8 cellular contexts compared by ENCODE assay signal in genomic region chr1:22105611-22106207, GRCh38. TPM values are rescaled to one million over a fixed set of nuclear protein-coding genes. Genes with fewer than 3 reads are reported as not detected.
DNase-seq lines count a peak whose midpoint lies in the region; ATAC-seq and TF ChIP-seq lines count a peak whose summit lies in the region.

No MANE protein-coding gene starts in this region.

- H3K4me3 Mint-ChIP-seq in activated T-cell treated with anti-CD3 and anti-CD28 coated beads, Interleukin-2, amount 50 U/mL, for 24 hours = no peak overlapping the region

- peaks cover 69% of the 10 kb centered on the region for H3K4me1 Mint-ChIP-seq in activated T-cell treated with anti-CD3 and anti-CD28 coated beads, Interleukin-2, amount 50 U/mL, for 24 hours (ENCODE audit: low read depth)

- peaks cover 5% of the 10 kb centered on the region for H3K9me3 Mint-ChIP-seq in activated T-cell treated with anti-CD3 and anti-CD28 coated beads, Interleukin-2, amount 50 U/mL, for 24 hours

- H3K36me3 Mint-ChIP-seq in activated T-cell treated with anti-CD3 and anti-CD28 coated beads, Interleukin-2, amount 50 U/mL, for 24 hours (ENCODE audit: low read depth) = peaks cover 95% of the 10 kb centered on the region

- H3K27me3 ChIP-seq in right lobe of liver (no peaks in the 10 kb centered on the region), vagina (no peaks in the 10 kb centered on the region)

- ATAC-seq in right lobe of liver (peak; percentile 73 to 81 (median 75)), GM19023 (IDR thresholded peaks at IDR 0.05; ENCODE audit: unreplicated experiment) (no peak)

- peak overlapping the region; percentile 93 for H3K27ac Mint-ChIP-seq in activated T-cell treated with anti-CD3 and anti-CD28 coated beads, Interleukin-2, amount 50 U/mL, for 24 hours

- H3K27me3 Mint-ChIP-seq in activated T-cell treated with anti-CD3 and anti-CD28 coated beads, Interleukin-2, amount 50 U/mL, for 24 hours = no peaks in the 10 kb centered on the region

- no peak for DNase-seq in activated T-cell treated with anti-CD3 and anti-CD28 coated beads, Interleukin-2, amount 50 U/mL, for 24 hours
- DNase-seq in activated T-cell treated with anti-CD3 and anti-CD28 coated beads for 4 hours = no peak
- peak; percentile 15 for DNase-seq in LNCaP clone FGC (ENCODE audit: low read depth)
- DNase-seq in RPMI8226 = peak; percentile 62
- peak; percentile 76 to 78 for DNase-seq in cardiac fibroblast (ENCODE audit: low read depth in 2 of 2)
- no peak for DNase-seq in right lobe of liver
- DNase-seq in vagina (ENCODE audit: extremely low spot score in 2 of 2) = no peak

- 50% methylated on average over 5 of the region's 5 CpGs for WGBS in right lobe of liver (ENCODE audit: insufficient coverage, low coverage, low lambda C conversion rate, missing lambda C conversion rate)

- H3K36me3 ChIP-seq in right lobe of liver (no peaks in the 10 kb centered on the region), vagina (peaks cover 0 to 5% of the 10 kb centered on the region in 2 donors)

- no peak for TF ChIP-seq POLR2A in right lobe of liver (IDR thresholded peaks at IDR 0.05)
- TF ChIP-seq POLR2A in vagina (IDR thresholded peaks at IDR 0.05) = no peak

- peak; percentile 60 for TF ChIP-seq CTCF in LNCaP clone FGC (IDR thresholded peaks at IDR 0.05; ENCODE audit: control insufficient read depth, extremely low read depth, insufficient read depth)
- peak; percentile 83 for TF ChIP-seq CTCF in cardiac fibroblast (IDR thresholded peaks at IDR 0.05; ENCODE audit: low read depth, low read length)
- TF ChIP-seq CTCF in right lobe of liver (IDR thresholded peaks at IDR 0.05) = peak; percentile 77 to 84 (median 78)
- TF ChIP-seq CTCF in vagina (IDR thresholded peaks at IDR 0.05) = peak in 2 of 3 experiments; percentile 26 to 65

- intact Hi-C loops in right lobe of liver (cut with DNase I) (loop anchor here in 1 of 2 donors (10.0 kb wide), 1 partner anchor 309 kb away; no protein-coding TSS in a partner anchor), vagina (cut with DNase I) (no loop called here)

- H3K4me3 ChIP-seq in LNCaP clone FGC (ENCODE audit: low read depth, low read length) (no peak overlapping the region), cardiac fibroblast (replicated peaks in 1 of 2; ENCODE audit: low read depth in 2 of 2, low read length in 2 of 2) (no peak overlapping the region), right lobe of liver (no peak overlapping the region), vagina (no peak overlapping the region)

- H3K9me3 ChIP-seq in right lobe of liver (no peaks in the 10 kb centered on the region), vagina (no peaks in the 10 kb centered on the region)

- H3K27ac ChIP-seq in right lobe of liver (no peak overlapping the region), vagina (no peak overlapping the region)

- H3K4me1 ChIP-seq in right lobe of liver (no peaks in the 10 kb centered on the region), vagina (peaks cover 36% of the 10 kb centered on the region)

RNA-seq across cellular contexts. Expression of gene WNT4, which starts 37.2 kb away (rescaled TPM):
- total RNA-seq in right lobe of liver (under 1 TPM in 4 of 6 experiments, not detected in 2; 0.06 to 0.46 (median 0.21) TPM), vagina (5.2 TPM)

RNA-seq across cellular contexts. Expression of gene CDC42, which starts 53.2 kb away (rescaled TPM):
- total RNA-seq in right lobe of liver (100 to 1,000 TPM in 3 of 6 experiments, 10 to 100 TPM in 3; 74.4 to 128 (median 95.9) TPM), vagina (141 TPM)

Comparison
In these comparisons a context has a peak if more than half of its experiments do, and no peak if none do; other contexts are left out.
1. DNase-seq: peak in LNCaP clone FGC (single experiment), RPMI8226 (single experiment) and cardiac fibroblast (2 of 2); none in activated T-cell treated with anti-CD3 and anti-CD28 coated beads, Interleukin-2, amount 50 U/mL, for 24 hours (single experiment), activated T-cell treated with anti-CD3 and anti-CD28 coated beads for 4 hours (single experiment), right lobe of liver (0 of 3) and vagina (0 of 2).
2. Peak in every context shown above with its lines, with median percentiles within 50 percentile points of each other: CTCF ChIP-seq.